Comparison of ENCODE assay signal across 8 cellular contexts in genomic region chr17:38333635-38334295, GRCh38. TPM values are rescaled to one million over a fixed set of nuclear protein-coding genes. Genes with fewer than 3 reads are reported as not detected.
DNase-seq lines count a peak whose midpoint lies in the region; ATAC-seq lines count a peak whose summit lies in the region.

No MANE protein-coding gene starts in this region.

- H3K9me3 Mint-ChIP-seq in stimulated activated naive B cell treated with anti-CD40 and anti-IgM and Interleukin-4, amounts not matched to agents 10 μg/mL and 1 μg/mL and 100 μg/mL, for 72 hours, result no peaks in the 10 kb centered on the region

- H3K4me3 Mint-ChIP-seq in stimulated activated naive B cell treated with anti-CD40 and anti-IgM and Interleukin-4, amounts not matched to agents 10 μg/mL and 1 μg/mL and 100 μg/mL, for 72 hours, result no peak overlapping the region

- peaks cover 22 to 25% of the 10 kb centered on the region in 2 donors for H3K27me3 Mint-ChIP-seq in stimulated activated naive B cell treated with anti-CD40 and anti-IgM and Interleukin-4, amounts not matched to agents 10 μg/mL and 1 μg/mL and 100 μg/mL, for 72 hours

- ATAC-seq in left ventricle myocardium superior (peak; percentile 26), GM18502 (IDR thresholded peaks at IDR 0.05; ENCODE audit: poor library complexity, unreplicated experiment) (no peak), HG02938 (IDR thresholded peaks at IDR 0.05; ENCODE audit: unreplicated experiment) (no peak)
- peak; percentile 57 to 68 for ATAC-seq in stimulated activated naive B cell treated with anti-CD40 and anti-IgM and Interleukin-4, amounts not matched to agents 10 μg/mL and 1 μg/mL and 100 μg/mL, for 72 hours (replicated peaks)

- no peaks in the 10 kb centered on the region for H3K4me1 Mint-ChIP-seq in stimulated activated naive B cell treated with anti-CD40 and anti-IgM and Interleukin-4, amounts not matched to agents 10 μg/mL and 1 μg/mL and 100 μg/mL, for 72 hours

- intact Hi-C loops in left ventricle myocardium superior (cut with micrococcal nuclease), result no loop called here

- H3K36me3 Mint-ChIP-seq in stimulated activated naive B cell treated with anti-CD40 and anti-IgM and Interleukin-4, amounts not matched to agents 10 μg/mL and 1 μg/mL and 100 μg/mL, for 72 hours, result no peaks in the 10 kb centered on the region

- DNase-seq in NCI-H2227 (lab: John Stamatoyannopoulos, UW; ENCODE audit: unreplicated experiment) (peak; percentile 51), NCI-H2227 treated with DMSO at 0.1 percent for 48 hours (lab: John Stamatoyannopoulos, UW) (no peak), MV-4-11 (lab: John Stamatoyannopoulos, UW) (peak; percentile 20), activated T-cell treated with anti-CD3 and anti-CD28 coated beads for 24 hours (ENCODE audit: low read depth) (peak; percentile 17), left ventricle myocardium superior (no peak)
- no peak for DNase-seq in stimulated activated naive B cell treated with anti-CD40 and anti-IgM and Interleukin-4, amounts not matched to agents 10 μg/mL and 1 μg/mL and 100 μg/mL, for 72 hours

- H3K27ac Mint-ChIP-seq in stimulated activated naive B cell treated with anti-CD40 and anti-IgM and Interleukin-4, amounts not matched to agents 10 μg/mL and 1 μg/mL and 100 μg/mL, for 72 hours, result no peak overlapping the region

RNA-seq across cellular contexts. Expression of gene GPR179, which starts 10.0 kb away (rescaled TPM):
- not detected for total RNA-seq in left ventricle myocardium superior

RNA-seq across cellular contexts. Expression of gene SOCS7, which starts 17.9 kb away (rescaled TPM):
- 15.2 TPM for total RNA-seq in left ventricle myocardium superior

RNA-seq across cellular contexts. Expression of gene MRPL45, which starts 36.8 kb away (rescaled TPM):
- total RNA-seq in left ventricle myocardium superior, result 39.5 TPM

Comparison
In these comparisons a context has a peak if more than half of its experiments do, and no peak if none do; other contexts are left out.
1. DNase-seq: peak in NCI-H2227 (single experiment), MV-4-11 (single experiment) and activated T-cell treated with anti-CD3 and anti-CD28 coated beads for 24 hours (single experiment); none in NCI-H2227 treated with DMSO at 0.1 percent for 48 hours (single experiment), left ventricle myocardium superior (single experiment) and stimulated activated naive B cell treated with anti-CD40 and anti-IgM and Interleukin-4, amounts not matched to agents 10 μg/mL and 1 μg/mL and 100 μg/mL, for 72 hours (single experiment).
2. ATAC-seq: peak in left ventricle myocardium superior (single experiment) and stimulated activated naive B cell treated with anti-CD40 and anti-IgM and Interleukin-4, amounts not matched to agents 10 μg/mL and 1 μg/mL and 100 μg/mL, for 72 hours (2 of 2); none in GM18502 (single experiment) and HG02938 (single experiment).